Comparison of ENCODE assay signal across 8 cellular contexts in the genomic region with DNA sequence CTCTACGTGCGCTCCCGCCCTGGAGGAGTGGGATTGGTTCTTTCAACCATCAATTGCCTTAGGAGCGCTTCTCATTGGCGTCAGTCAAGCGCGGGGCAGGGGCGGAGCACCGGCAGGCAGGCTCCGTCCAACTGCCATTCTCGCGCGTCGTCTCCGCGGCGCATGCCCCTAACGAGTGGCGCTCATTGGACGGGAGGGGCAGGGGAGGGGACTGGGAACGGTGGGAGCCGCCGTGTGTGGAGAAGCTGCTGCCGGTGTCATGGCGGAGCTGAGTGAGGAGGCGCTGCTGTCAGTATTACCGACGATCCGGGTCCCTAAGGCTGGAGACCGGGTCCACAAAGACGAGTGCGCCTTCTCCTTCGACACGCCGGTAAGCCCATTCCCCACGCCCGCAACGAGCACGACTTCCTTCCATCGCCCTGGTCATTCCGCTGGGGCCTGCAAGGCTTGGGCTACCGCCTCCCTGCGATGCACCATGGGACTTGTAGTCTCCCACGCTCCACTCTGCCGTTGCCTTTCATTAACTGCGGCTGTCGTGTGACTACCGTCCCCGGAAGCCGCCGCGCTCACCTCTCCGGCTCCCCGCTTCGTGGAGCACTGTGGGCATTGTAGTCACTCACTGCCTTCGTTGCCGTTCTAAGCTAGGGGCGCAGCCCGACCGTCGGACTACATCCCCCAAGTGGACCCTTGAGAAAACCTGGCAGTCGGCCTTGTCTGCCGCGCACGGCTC. TPM values are rescaled to one million over a fixed set of nuclear protein-coding genes. Genes with fewer than 3 reads are reported as not detected.
A peak's percentile ranks its signal among the peaks of the same experiment; 100 is the strongest.
DNase-seq lines count a peak whose midpoint lies in the region; ATAC-seq and TF ChIP-seq lines count a peak whose summit lies in the region.

A gene with protein sequence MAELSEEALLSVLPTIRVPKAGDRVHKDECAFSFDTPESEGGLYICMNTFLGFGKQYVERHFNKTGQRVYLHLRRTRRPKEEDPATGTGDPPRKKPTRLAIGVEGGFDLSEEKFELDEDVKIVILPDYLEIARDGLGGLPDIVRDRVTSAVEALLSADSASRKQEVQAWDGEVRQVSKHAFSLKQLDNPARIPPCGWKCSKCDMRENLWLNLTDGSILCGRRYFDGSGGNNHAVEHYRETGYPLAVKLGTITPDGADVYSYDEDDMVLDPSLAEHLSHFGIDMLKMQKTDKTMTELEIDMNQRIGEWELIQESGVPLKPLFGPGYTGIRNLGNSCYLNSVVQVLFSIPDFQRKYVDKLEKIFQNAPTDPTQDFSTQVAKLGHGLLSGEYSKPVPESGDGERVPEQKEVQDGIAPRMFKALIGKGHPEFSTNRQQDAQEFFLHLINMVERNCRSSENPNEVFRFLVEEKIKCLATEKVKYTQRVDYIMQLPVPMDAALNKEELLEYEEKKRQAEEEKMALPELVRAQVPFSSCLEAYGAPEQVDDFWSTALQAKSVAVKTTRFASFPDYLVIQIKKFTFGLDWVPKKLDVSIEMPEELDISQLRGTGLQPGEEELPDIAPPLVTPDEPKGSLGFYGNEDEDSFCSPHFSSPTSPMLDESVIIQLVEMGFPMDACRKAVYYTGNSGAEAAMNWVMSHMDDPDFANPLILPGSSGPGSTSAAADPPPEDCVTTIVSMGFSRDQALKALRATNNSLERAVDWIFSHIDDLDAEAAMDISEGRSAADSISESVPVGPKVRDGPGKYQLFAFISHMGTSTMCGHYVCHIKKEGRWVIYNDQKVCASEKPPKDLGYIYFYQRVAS (plus strand): TSS at position 230 of the 730 bp plus-strand sequence. CDS start 30 bp downstream, at position 260.

- H3K27me3 Mint-ChIP-seq in activated CD4-positive, alpha-beta T cell treated with anti-CD3 and anti-CD28 coated beads for 36 hours = no peaks in the 10 kb centered on the region

- POLR2A ChIA-PET in activated CD4-positive, alpha-beta T cell treated with anti-CD3 and anti-CD28 coated beads for 36 hours (lab: Charles Lee) = interaction anchor here (0.6 to 4.2 kb wide), 19 partner anchors 9 to 382 kb away, joined by 3 to 65 read pairs (median 4); a partner anchor contains a TSS

- no peak for TF ChIP-seq CTCF in choroid plexus epithelial cell (conservative IDR thresholded peaks at IDR 0.05; ENCODE audit: low read depth, low read length)
- TF ChIP-seq CTCF in kidney epithelial cell (IDR thresholded peaks at IDR 0.05; ENCODE audit: insufficient read depth, low read length, poor library complexity, severe bottlenecking) = no peak

- CTCF ChIA-PET in activated CD4-positive, alpha-beta T cell treated with anti-CD3 and anti-CD28 coated beads for 36 hours (lab: Charles Lee) = interaction anchor here (0.6 to 4.0 kb wide), 30 partner anchors 10 to 313 kb away, joined by 3 to 51 read pairs (median 4); a partner anchor contains a TSS

- peaks cover 53% of the 10 kb centered on the region for H3K36me3 Mint-ChIP-seq in activated CD4-positive, alpha-beta T cell treated with anti-CD3 and anti-CD28 coated beads for 36 hours (ENCODE audit: low read depth)

- H3K36me3 ChIP-seq in kidney epithelial cell (ENCODE audit: control insufficient read depth, insufficient read depth, low read length) = peaks cover 3% of the 10 kb centered on the region

- peaks cover 21% of the 10 kb centered on the region for H3K4me1 Mint-ChIP-seq in activated CD4-positive, alpha-beta T cell treated with anti-CD3 and anti-CD28 coated beads for 36 hours

- no peaks in the 10 kb centered on the region for H3K27me3 ChIP-seq in kidney epithelial cell (ENCODE audit: control insufficient read depth, insufficient read depth, low read length)

- ATAC-seq in HG03442 (IDR thresholded peaks at IDR 0.05; ENCODE audit: unreplicated experiment) = peak; percentile 80
- peak; percentile 80 for ATAC-seq in activated CD4-positive, alpha-beta T cell treated with anti-CD3 and anti-CD28 coated beads for 36 hours

- H3K9me3 Mint-ChIP-seq in activated CD4-positive, alpha-beta T cell treated with anti-CD3 and anti-CD28 coated beads for 36 hours (ENCODE audit: low read depth) = no peaks in the 10 kb centered on the region

- peak within 1 kb of the TSS; percentile 99 for H3K27ac Mint-ChIP-seq in activated CD4-positive, alpha-beta T cell treated with anti-CD3 and anti-CD28 coated beads for 36 hours

- DNase-seq in Ammon's horn (ENCODE audit: low spot score) (peak; percentile 100), GM19238 (ENCODE audit: insufficient read length, low spot score) (peak; percentile 93), NCI-H524 (lab: John Stamatoyannopoulos, UW) (peak; percentile 98 to 99), choroid plexus epithelial cell (ENCODE audit: low read depth) (peak; percentile 100), kidney epithelial cell (ENCODE audit: low read depth) (peak; percentile 99)
- DNase-seq in activated CD4-positive, alpha-beta T cell treated with anti-CD3 and anti-CD28 coated beads for 36 hours = peak; percentile 99
- DNase-seq in stimulated activated CD4-positive, alpha-beta T cell treated with anti-CD3 and anti-CD28 coated beads, Interleukin-15, amount 100 ng/mL, for 48 hours (ENCODE audit: low read depth in 2 of 2) = peak; percentile 98 to 99

- H3K4me3 Mint-ChIP-seq in activated CD4-positive, alpha-beta T cell treated with anti-CD3 and anti-CD28 coated beads for 36 hours = peak within 1 kb of the TSS; percentile 93

- intact Hi-C loops in activated CD4-positive, alpha-beta T cell treated with anti-CD3 and anti-CD28 coated beads for 36 hours (cut with DNase I, micrococcal nuclease) = loop anchor here (1.0 to 5.0 kb wide), 18 partner anchors 15 to 359 kb away; a partner anchor contains a TSS

- peak within 1 kb of the TSS; percentile 99 for H3K4me3 ChIP-seq in choroid plexus epithelial cell (ENCODE audit: low read depth, low read length)
- H3K4me3 ChIP-seq in kidney epithelial cell (ENCODE audit: low read depth, low read length) = peak within 1 kb of the TSS; percentile 95

RNA-seq across cellular contexts. Expression of the gene that starts here (rescaled TPM):
- 100 to 1,000 TPM; 128 to 132 TPM for total RNA-seq in activated CD4-positive, alpha-beta T cell treated with anti-CD3 and anti-CD28 coated beads for 36 hours
- total RNA-seq in kidney epithelial cell = 70.1 and 77.2 TPM in 2 replicates

Comparison
In these comparisons a context has a peak if more than half of its experiments do, and no peak if none do; other contexts are left out.
1. Peak in every context shown above with its lines: DNase-seq, ATAC-seq and H3K4me3 ChIP-seq.